Comparison of ENCODE assay signal across 8 cellular contexts in the genomic region with DNA sequence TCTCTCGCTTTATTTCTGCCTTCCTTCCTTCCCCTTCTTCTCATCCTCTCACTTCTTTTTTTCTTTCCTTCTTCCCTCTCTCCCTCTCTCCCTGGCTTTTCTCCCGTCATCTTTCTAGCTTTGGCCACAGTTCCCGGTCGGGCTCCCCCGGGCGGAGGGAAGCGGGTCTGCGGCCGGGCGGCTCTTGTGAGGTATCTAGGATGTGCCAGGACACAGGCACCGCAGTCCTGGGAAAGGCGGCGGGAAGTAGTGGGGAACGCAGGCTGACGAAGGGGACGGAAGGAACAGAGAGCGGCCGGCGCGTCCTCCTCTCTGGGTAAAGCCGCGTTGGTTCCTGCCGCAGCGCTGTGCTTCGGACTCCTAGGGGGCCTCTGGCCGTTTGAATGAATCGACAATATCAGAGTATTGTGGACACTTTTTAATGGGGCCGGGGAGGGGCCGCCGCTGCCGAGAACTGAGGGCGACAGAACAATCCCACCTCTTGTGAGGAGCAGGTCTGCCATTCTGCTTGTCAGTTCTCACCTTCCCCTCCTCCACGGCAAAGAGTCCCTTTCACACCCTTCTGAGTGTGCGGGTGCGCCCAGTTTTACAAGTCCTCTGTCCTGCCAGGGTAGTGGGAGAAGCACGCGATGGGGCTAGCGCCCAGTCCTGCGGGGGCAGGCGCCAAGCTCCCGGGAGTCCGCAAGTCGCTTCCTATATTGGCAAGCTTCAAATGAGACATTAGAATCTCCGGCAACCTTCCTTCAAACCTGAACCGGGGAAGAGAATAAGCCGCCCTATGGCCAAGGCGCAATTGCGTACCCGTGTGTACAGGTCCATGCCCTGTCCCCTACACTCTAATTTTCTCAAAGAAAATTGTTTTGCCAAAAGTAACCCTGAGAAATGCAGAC. TPM values are rescaled to one million over a fixed set of nuclear protein-coding genes. Genes with fewer than 3 reads are reported as not detected.
DNase-seq lines count a peak whose midpoint lies in the region; ATAC-seq, FAIRE-seq and TF ChIP-seq lines count a peak whose summit lies in the region.

No MANE protein-coding gene starts in this region.

- POLR2A ChIA-PET in PC-3 (lab: Charles Lee; ENCODE audit: unreplicated experiment): interaction anchor here (0.6 to 0.7 kb wide), 3 partner anchors 21 to 147 kb away, joined by 3 to 21 read pairs (median 7); no protein-coding TSS in a partner anchor

- WGBS in mammary epithelial cell (ENCODE audit: low coverage, missing lambda C conversion rate): 2% methylated on average over 28 of the region's 49 CpGs

- H3K4me3 ChIP-seq in PC-3 (ENCODE audit: low read length) (peak overlapping the region; percentile 81), mammary epithelial cell (replicated peaks in 1 of 3; ENCODE audit: insufficient read depth in 1 of 3, low read depth in 2 of 3, low read length in 3 of 3) (peak overlapping the region; percentile 18 to 44 (median 38))

- H3K4me2 ChIP-seq in PC-3 (ENCODE audit: low read length): peak overlapping the region; percentile 95
- peak overlapping the region; percentile 88 for H3K4me2 ChIP-seq in mammary epithelial cell (ENCODE audit: insufficient read depth, low read depth, low read length)

- no peaks in the 10 kb centered on the region for H3K9me2 ChIP-seq in PC-3 (replicated peaks; ENCODE audit: low read length)

- DNase-seq in COLO668 (lab: John Stamatoyannopoulos, UW; ENCODE audit: unreplicated experiment): peak; percentile 91
- peak; percentile 59 for DNase-seq in HS-27A (ENCODE audit: low read depth)
- DNase-seq in PC-3: peak; percentile 79
- DNase-seq in mammary epithelial cell: peak; percentile 56
- DNase-seq in left colon: peak in 1 of 2 donors; percentile 70
- DNase-seq in urothelium cell line (ENCODE audit: low spot score): peak; percentile 83

- FAIRE-seq in urothelium cell line (lab: Jason Lieb, UNC): peak; percentile 20

- ATAC-seq in PC-3: peak; percentile 83
- peak; percentile 77 for ATAC-seq in left colon
- no peak for ATAC-seq in HG02938 (IDR thresholded peaks at IDR 0.05; ENCODE audit: unreplicated experiment)
- ATAC-seq in HG02642 (IDR thresholded peaks at IDR 0.05; ENCODE audit: poor library complexity, unreplicated experiment): no peak

- H3K27ac ChIP-seq in PC-3 (ENCODE audit: low read length) (no peak overlapping the region), mammary epithelial cell (ENCODE audit: insufficient read depth, low read depth, low read length) (no peak overlapping the region)

- H4K20me1 ChIP-seq in PC-3 (ENCODE audit: low read length) (no peaks in the 10 kb centered on the region), mammary epithelial cell (ENCODE audit: insufficient read depth, low read length) (no peaks in the 10 kb centered on the region)

- H3K79me2 ChIP-seq in PC-3 (ENCODE audit: low read length) (no peaks in the 10 kb centered on the region), mammary epithelial cell (ENCODE audit: insufficient read depth, low read length) (no peaks in the 10 kb centered on the region)

- H3K27me3 ChIP-seq in PC-3 (ENCODE audit: low read length): no peaks in the 10 kb centered on the region
- peaks cover 85% of the 10 kb centered on the region for H3K27me3 ChIP-seq in mammary epithelial cell (ENCODE audit: insufficient read depth, low read length)

- intact Hi-C loops in PC-3 (cut with micrococcal nuclease): loop anchor here (2.0 to 10.0 kb wide), 5 partner anchors 47 to 769 kb away; a partner anchor contains a TSS
- intact Hi-C loops in mammary epithelial cell (cut with micrococcal nuclease): loop anchor here (2.0 to 10.0 kb wide), 4 partner anchors 301 to 769 kb away; no protein-coding TSS in a partner anchor
- intact Hi-C loops in left colon (cut with DNase I, micrococcal nuclease): loop anchor here in 1 of 2 donors (5.0 kb wide), 1 partner anchor 134 kb away; no protein-coding TSS in a partner anchor

- in situ Hi-C loops in mammary epithelial cell (cut with MboI; ENCODE audit: low sequenced_read_pairs in 2 of 2): loop anchor here (10.0 to 25.0 kb wide), 2 partner anchors 391 to 771 kb away; no protein-coding TSS in a partner anchor

- peak; percentile 70 for TF ChIP-seq CTCF in PC-3 (conservative IDR thresholded peaks at IDR 0.05; ENCODE audit: low read depth, low read length)
- TF ChIP-seq CTCF in mammary epithelial cell (conservative IDR thresholded peaks at IDR 0.05 in 1 of 2, IDR thresholded peaks at IDR 0.05 in 1 of 2; ENCODE audit: extremely low read depth in 1 of 2, insufficient read depth in 1 of 2, low read depth in 1 of 2, low read length in 2 of 2): peak; percentile 25 to 65

- H3K9ac ChIP-seq in PC-3 (ENCODE audit: low read length) (peak overlapping the region; percentile 39), mammary epithelial cell (ENCODE audit: insufficient read depth, low read length) (no peak overlapping the region)

- peaks cover 4% of the 10 kb centered on the region; the same call in 1 of the 2 replicates for H3K4me1 ChIP-seq in PC-3 (ENCODE audit: insufficient read depth, low read length)
- H3K4me1 ChIP-seq in mammary epithelial cell (ENCODE audit: insufficient read depth, low read length): peaks cover 35% of the 10 kb centered on the region

- BruUV-seq in PC-3 (replicated peaks; lab: Mats Ljungman, UMichigan) (no TSS peak), mammary epithelial cell (replicated peaks; lab: Mats Ljungman, UMichigan) (no TSS peak)

- CTCF ChIA-PET in PC-3 (lab: Charles Lee) (interaction anchor here (0.6 to 1.2 kb wide), 7 partner anchors 13 to 396 kb away, joined by 3 to 4 read pairs (median 3); no protein-coding TSS in a partner anchor), mammary epithelial cell (lab: Charles Lee; ENCODE audit: low non-redundant PET) (interaction anchor here (0.7 to 1.0 kb wide), 2 partner anchors 47 to 297 kb away, joined by 4 to 6 read pairs; no protein-coding TSS in a partner anchor)

- H3K36me3 ChIP-seq in PC-3 (ENCODE audit: low read depth, low read length) (no peaks in the 10 kb centered on the region), mammary epithelial cell (ENCODE audit: insufficient read depth, low read length) (no peaks in the 10 kb centered on the region)

- H3K9me3 ChIP-seq in PC-3 (ENCODE audit: low read length) (no peaks in the 10 kb centered on the region), mammary epithelial cell (replicated peaks; ENCODE audit: insufficient read depth, low read length) (no peaks in the 10 kb centered on the region)

- H2AFZ ChIP-seq in PC-3 (ENCODE audit: low read length) (peak overlapping the region; percentile 99), mammary epithelial cell (ENCODE audit: low read depth, low read length) (peak overlapping the region; percentile 80)

- no peaks in the 10 kb centered on the region for H3F3A ChIP-seq in PC-3 (ENCODE audit: low read length, unreplicated experiment)

- dilution Hi-C loops in mammary epithelial cell (cut with HindIII; ENCODE audit: low sequenced_read_pairs): no loop called here

RNA-seq across cellular contexts. Expression of a gene that starts 1.1 kb away (rescaled TPM):
- total RNA-seq in PC-3 (2014; rRNA removed): 0.12 and 0.80 TPM in 2 replicates
- total RNA-seq in mammary epithelial cell: not detected
- polyA plus RNA-seq in mammary epithelial cell: not detected
- polyA minus RNA-seq in mammary epithelial cell: not detected
- total RNA-seq in left colon: under 1 TPM in 1 of 2 donors, not detected in 1; 0.31 TPM

RNA-seq across cellular contexts. Expression of a gene that starts 13.6 kb away (rescaled TPM):
- total RNA-seq in PC-3 (2014; rRNA removed): 4.3 and 10.4 TPM in 2 replicates
- 1 to 10 TPM; 3.2 to 4.2 TPM for total RNA-seq in mammary epithelial cell
- 3.6 TPM for polyA plus RNA-seq in mammary epithelial cell
- not detected for polyA minus RNA-seq in mammary epithelial cell
- 1 to 10 TPM; 3.1 to 5.2 TPM for total RNA-seq in left colon

Comparison
In these comparisons a context has a peak if more than half of its experiments do, and no peak if none do; other contexts are left out.
1. ATAC-seq: peak in PC-3 (single experiment) and left colon (single experiment); none in HG02938 (single experiment) and HG02642 (single experiment).